ENCODE assay signal across 8 cellular contexts in the genomic region with DNA sequence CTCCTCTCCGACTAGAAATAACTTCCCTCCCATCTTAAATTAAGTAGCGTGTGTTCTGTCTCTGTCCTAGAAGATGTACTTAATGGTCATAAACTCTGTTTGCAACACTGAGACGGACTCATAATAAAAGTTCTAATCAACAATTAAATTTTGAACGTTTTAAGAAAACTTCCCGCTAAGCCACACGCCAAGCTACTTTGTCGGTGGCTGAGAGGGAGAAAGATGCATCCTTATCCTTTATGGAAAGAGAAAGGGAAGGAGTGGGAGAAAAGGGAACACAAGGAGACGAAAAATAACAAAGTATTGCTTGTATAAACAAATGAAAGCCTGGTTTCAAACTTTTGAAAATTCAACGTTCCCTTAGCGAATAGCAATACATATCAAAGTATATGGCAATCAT. TPM values are rescaled to one million over a fixed set of nuclear protein-coding genes. Genes with fewer than 3 reads are reported as not detected.
A peak's percentile ranks its signal among the peaks of the same experiment; 100 is the strongest.
DNase-seq lines count a peak whose midpoint lies in the region; ATAC-seq and TF ChIP-seq lines count a peak whose summit lies in the region.

No MANE protein-coding gene starts in this region.

- TF ChIP-seq EP300 in upper lobe of left lung (IDR thresholded peaks at IDR 0.05) = no peak

- TF ChIP-seq CTCF in upper lobe of left lung (IDR thresholded peaks at IDR 0.05) = no peak

- TF ChIP-seq POLR2A in upper lobe of left lung (IDR thresholded peaks at IDR 0.05) = no peak

- H3K27me3 Mint-ChIP-seq in stimulated activated naive CD8-positive, alpha-beta T cell treated with anti-CD3 and anti-CD28 coated beads, Interleukin-15, Interleukin-2, amounts not matched to agents 100 ng/mL and 50 ng/mL, for 24 hours = peaks cover 74% of the 10 kb centered on the region
- H3K27me3 Mint-ChIP-seq in activated T-helper 17 cell treated with anti-CD3 and anti-CD28 coated beads, Interleukin-2, amount 50 U/mL, for 72 hours = peaks cover 55% of the 10 kb centered on the region

- peaks cover 12 to 26% (median 20%) of the 10 kb centered on the region in 4 donors for H3K4me1 ChIP-seq in upper lobe of left lung

- H3K9me3 ChIP-seq in upper lobe of left lung = no peaks in the 10 kb centered on the region

- H3K27ac ChIP-seq in upper lobe of left lung = peak overlapping the region; percentile 91 to 96 (median 94)

- WGBS in upper lobe of left lung, 2 donors = 18 to 25% methylated on average over 10 of the region's 10 CpGs

- H3K4me3 Mint-ChIP-seq in stimulated activated naive CD8-positive, alpha-beta T cell treated with anti-CD3 and anti-CD28 coated beads, Interleukin-15, Interleukin-2, amounts not matched to agents 100 ng/mL and 50 ng/mL, for 24 hours = peak overlapping the region; percentile 83
- H3K4me3 Mint-ChIP-seq in activated T-helper 17 cell treated with anti-CD3 and anti-CD28 coated beads, Interleukin-2, amount 50 U/mL, for 72 hours = peak overlapping the region; percentile 74

- H3K27ac Mint-ChIP-seq in stimulated activated naive CD8-positive, alpha-beta T cell treated with anti-CD3 and anti-CD28 coated beads, Interleukin-15, Interleukin-2, amounts not matched to agents 100 ng/mL and 50 ng/mL, for 24 hours = peak overlapping the region; percentile 82
- H3K27ac Mint-ChIP-seq in activated T-helper 17 cell treated with anti-CD3 and anti-CD28 coated beads, Interleukin-2, amount 50 U/mL, for 72 hours = no peak overlapping the region

- no peaks in the 10 kb centered on the region for H3K36me3 Mint-ChIP-seq in stimulated activated naive CD8-positive, alpha-beta T cell treated with anti-CD3 and anti-CD28 coated beads, Interleukin-15, Interleukin-2, amounts not matched to agents 100 ng/mL and 50 ng/mL, for 24 hours (ENCODE audit: low read depth)
- H3K36me3 Mint-ChIP-seq in activated T-helper 17 cell treated with anti-CD3 and anti-CD28 coated beads, Interleukin-2, amount 50 U/mL, for 72 hours (ENCODE audit: low read depth) = no peaks in the 10 kb centered on the region

- no peaks in the 10 kb centered on the region for H3K36me3 ChIP-seq in upper lobe of left lung

- H3K4me1 Mint-ChIP-seq in stimulated activated naive CD8-positive, alpha-beta T cell treated with anti-CD3 and anti-CD28 coated beads, Interleukin-15, Interleukin-2, amounts not matched to agents 100 ng/mL and 50 ng/mL, for 24 hours (ENCODE audit: low read depth) = peaks cover 24% of the 10 kb centered on the region
- peaks cover 6% of the 10 kb centered on the region for H3K4me1 Mint-ChIP-seq in activated T-helper 17 cell treated with anti-CD3 and anti-CD28 coated beads, Interleukin-2, amount 50 U/mL, for 72 hours

- H3K27me3 ChIP-seq in upper lobe of left lung = no peaks in the 10 kb centered on the region

- no peak for DNase-seq in stimulated activated naive CD8-positive, alpha-beta T cell treated with anti-CD3 and anti-CD28 coated beads, Interleukin-15, Interleukin-2, amounts not matched to agents 100 U/mL and 50 U/mL, for 24 hours
- DNase-seq in left kidney (ENCODE audit: low read depth, low spot score) = peak; percentile 30
- no peak for DNase-seq in upper lobe of left lung
- DNase-seq in NCI-H446 treated with DMSO at 0.1 percent for 48 hours (lab: John Stamatoyannopoulos, UW) = no peak
- no peak for DNase-seq in cerebellum (ENCODE audit: low spot score)
- DNase-seq in NCI-H748 treated with DMSO at 0.1 percent for 48 hours (lab: John Stamatoyannopoulos, UW) = no peak

- H3K4me3 ChIP-seq in upper lobe of left lung = peak overlapping the region; percentile 26 to 83 (median 80)

- H3K9me3 Mint-ChIP-seq in stimulated activated naive CD8-positive, alpha-beta T cell treated with anti-CD3 and anti-CD28 coated beads, Interleukin-15, Interleukin-2, amounts not matched to agents 100 ng/mL and 50 ng/mL, for 24 hours = no peaks in the 10 kb centered on the region
- H3K9me3 Mint-ChIP-seq in activated T-helper 17 cell treated with anti-CD3 and anti-CD28 coated beads, Interleukin-2, amount 50 U/mL, for 72 hours = no peaks in the 10 kb centered on the region

- no peak for ATAC-seq in stimulated activated naive CD8-positive, alpha-beta T cell treated with anti-CD3 and anti-CD28 coated beads, Interleukin-15, Interleukin-2, amounts not matched to agents 100 U/mL and 50 U/mL, for 24 hours
- ATAC-seq in activated T-helper 17 cell treated with anti-CD3 and anti-CD28 coated beads, Interleukin-2, amount 50 U/mL, for 72 hours (replicated peaks) = no peak
- no peak for ATAC-seq in upper lobe of left lung (ENCODE audit: low FRiP score in 2 of 2)

RNA-seq across cellular contexts. Expression of a gene that starts 0.9 kb away (rescaled TPM):
- 1 to 10 TPM in 1 of 2 donors, under 1 TPM in 1; 0.53 to 1.7 TPM for total RNA-seq in activated T-helper 17 cell treated with anti-CD3 and anti-CD28 coated beads, Interleukin-2, amount 50 U/mL, for 72 hours
- total RNA-seq in upper lobe of left lung = 10 to 100 TPM; 19.8 to 45.2 (median 28.6) TPM
- 58.7 TPM for total RNA-seq in cerebellum

Comparison
In these comparisons a context has a peak if more than half of its experiments do, and no peak if none do; other contexts are left out.
1. RNA of a gene that starts 0.9 kb away (total RNA-seq): 58.7 TPM in cerebellum (single experiment) and 19.8 to 45.2 TPM in upper lobe of left lung; 0.53 to 1.7 TPM in activated T-helper 17 cell treated with anti-CD3 and anti-CD28 coated beads, Interleukin-2, amount 50 U/mL, for 72 hours; every median in the first group is over 4 times any median in the second.